In the genomic region with DNA sequence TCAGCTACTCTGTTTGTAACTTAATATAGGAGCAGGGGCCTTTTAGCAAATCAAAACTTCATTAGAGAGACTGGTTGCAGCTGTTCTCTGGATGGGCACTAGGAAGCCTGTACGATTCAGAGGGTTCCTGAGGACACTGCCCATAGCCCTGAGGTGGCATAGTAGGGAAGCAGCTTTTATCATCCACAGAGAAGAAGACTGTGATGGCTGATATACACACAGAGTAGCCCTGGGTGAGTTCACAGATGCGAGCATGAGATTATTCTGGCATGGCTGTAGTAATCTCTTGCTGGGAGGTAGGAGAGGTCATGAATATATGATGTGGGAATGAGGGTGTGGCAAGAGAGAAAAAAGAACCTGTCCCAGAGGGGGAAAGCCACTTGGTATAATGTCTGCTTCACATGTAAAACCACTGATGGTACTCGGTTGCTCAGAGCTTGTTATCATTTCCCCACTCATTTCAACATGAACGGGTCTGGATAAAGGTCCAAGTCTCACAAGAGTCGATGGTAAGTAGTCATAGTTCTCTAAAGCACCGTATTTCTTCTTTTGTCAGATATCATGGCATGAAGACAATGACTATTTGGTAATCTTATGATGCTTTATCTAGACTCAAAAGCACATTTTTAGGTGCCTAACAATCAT, we compare ENCODE assay signal across 8 cellular contexts. TPM values are rescaled to one million over a fixed set of nuclear protein-coding genes. Genes with fewer than 3 reads are reported as not detected.
DNase-seq lines count a peak whose midpoint lies in the region; ATAC-seq and TF ChIP-seq lines count a peak whose summit lies in the region.

No MANE protein-coding gene starts in this region.

- H3K4me3 Mint-ChIP-seq in CD4-positive, alpha-beta memory T cell: no peak overlapping the region

- H3K9me3 ChIP-seq in CD4-positive, alpha-beta memory T cell (ENCODE audit: control insufficient read depth in 1 of 2, low read length in 2 of 2): no peaks in the 10 kb centered on the region
- no peaks in the 10 kb centered on the region for H3K9me3 ChIP-seq in esophagus squamous epithelium
- H3K9me3 ChIP-seq in MG63: no peaks in the 10 kb centered on the region

- WGBS in esophagus squamous epithelium, 2 donors: 61 to 66% methylated on average over 6 of the region's 6 CpGs

- peaks cover 4 to 9% (median 7%) of the 10 kb centered on the region in 4 donors for H3K4me1 Mint-ChIP-seq in CD4-positive, alpha-beta memory T cell

- TF ChIP-seq CTCF in esophagus squamous epithelium (IDR thresholded peaks at IDR 0.05): no peak
- no peak for TF ChIP-seq CTCF in omental fat pad (IDR thresholded peaks at IDR 0.05)
- TF ChIP-seq CTCF in GM20000 (IDR thresholded peaks at IDR 0.05; ENCODE audit: extremely low read depth, missing control alignments): no peak

- no peaks in the 10 kb centered on the region for H3K36me3 ChIP-seq in CD4-positive, alpha-beta memory T cell (ENCODE audit: insufficient read depth, low read length)
- H3K36me3 ChIP-seq in esophagus squamous epithelium: no peaks in the 10 kb centered on the region
- no peaks in the 10 kb centered on the region; the same call in 1 of the 2 replicates for H3K36me3 ChIP-seq in MG63

- DNase-seq in CD4-positive, alpha-beta memory T cell: no peak
- peak; percentile 7 for DNase-seq in SK-N-DZ (ENCODE audit: low spot score)
- DNase-seq in esophagus squamous epithelium (lab: John Stamatoyannopoulos, UW): no peak
- no peak for DNase-seq in omental fat pad (ENCODE audit: low spot score)
- no peak for DNase-seq in MG63
- DNase-seq in GM20000 (ENCODE audit: low spot score): no peak
- no peak for DNase-seq in NCI-H146 treated with DMSO at 0.1 percent for 48 hours (lab: John Stamatoyannopoulos, UW; ENCODE audit: unreplicated experiment)

- peak overlapping the region in 5 of 7 donors; percentile 9 to 63 (median 44) for H3K27ac Mint-ChIP-seq in CD4-positive, alpha-beta memory T cell

- intact Hi-C loops in CD4-positive, alpha-beta memory T cell (cut with micrococcal nuclease): no loop called here
- intact Hi-C loops in esophagus squamous epithelium (cut with DNase I): no loop called here

- no peaks in the 10 kb centered on the region for H3K27me3 Mint-ChIP-seq in CD4-positive, alpha-beta memory T cell

- ATAC-seq in omental fat pad (ENCODE audit: low FRiP score) (peak; percentile 24), HG03520 (IDR thresholded peaks at IDR 0.05; ENCODE audit: unreplicated experiment) (no peak)

- no peaks in the 10 kb centered on the region for H3K4me1 ChIP-seq in CD4-positive, alpha-beta memory T cell (ENCODE audit: insufficient read depth, low read length)
- H3K4me1 ChIP-seq in esophagus squamous epithelium: peaks cover 0 to 54% (median 15%) of the 10 kb centered on the region in 3 donors

- POLR2A ChIA-PET in CD4-positive, alpha-beta memory T cell (lab: Charles Lee; ENCODE audit: partially characterized antibody): interaction anchor here (1.2 kb wide), 1 partner anchor 188 kb away, joined by 3 read pairs; a partner anchor contains a TSS

- CTCF ChIA-PET in CD4-positive, alpha-beta memory T cell (lab: Charles Lee; ENCODE audit: partially characterized antibody): interaction anchor here (1.4 kb wide), 1 partner anchor 190 kb away, joined by 3 read pairs; no protein-coding TSS in a partner anchor

- H3K36me3 Mint-ChIP-seq in CD4-positive, alpha-beta memory T cell: peaks cover 21 to 33% of the 10 kb centered on the region in 2 donors

- no peak overlapping the region for H3K27ac ChIP-seq in CD4-positive, alpha-beta memory T cell (ENCODE audit: low read depth, low read length)
- H3K27ac ChIP-seq in esophagus squamous epithelium: peak overlapping the region in 3 of 4 donors; percentile 49 to 82 (median 78)

- no peak for TF ChIP-seq POLR2A in esophagus squamous epithelium (IDR thresholded peaks at IDR 0.05)

- H3K4me3 ChIP-seq in CD4-positive, alpha-beta memory T cell (ENCODE audit: low read length in 2 of 2): no peak overlapping the region
- peak overlapping the region in 1 of 4 donors; percentile 2 for H3K4me3 ChIP-seq in esophagus squamous epithelium
- no peak overlapping the region for H3K4me3 ChIP-seq in MG63

- no peaks in the 10 kb centered on the region for H3K9me3 Mint-ChIP-seq in CD4-positive, alpha-beta memory T cell

- no peaks in the 10 kb centered on the region for H3K27me3 ChIP-seq in CD4-positive, alpha-beta memory T cell (ENCODE audit: insufficient read depth, low read length)
- H3K27me3 ChIP-seq in esophagus squamous epithelium (no peaks in the 10 kb centered on the region), MG63 (no peaks in the 10 kb centered on the region)

RNA-seq across cellular contexts. Expression of a gene that starts 51.9 kb away (rescaled TPM):
- total RNA-seq in CD4-positive, alpha-beta memory T cell: 10 to 100 TPM; 95.9 to 99.1 TPM
- 100 to 1,000 TPM; 353 to 422 TPM for polyA plus RNA-seq in CD4-positive, alpha-beta memory T cell
- 776 and 855 TPM in 2 replicates for polyA plus RNA-seq in SK-N-DZ (2014; cell fraction: cytosol; rRNA removed)
- polyA plus RNA-seq in SK-N-DZ (2014; cell fraction: nucleus; rRNA removed): 293 and 383 TPM in 2 replicates
- total RNA-seq in esophagus squamous epithelium (100 to 1,000 TPM; 166 to 237 (median 192) TPM), omental fat pad (100 to 1,000 TPM; 239 to 445 (median 292) TPM)
- 213 and 258 TPM in 2 replicates for total RNA-seq in MG63 (2014; rRNA removed; shearing (Covaris generic); ENCODE audit: low replicate concordance)
